Comparison of ENCODE assay signal across 1 cellular context in the genomic region with DNA sequence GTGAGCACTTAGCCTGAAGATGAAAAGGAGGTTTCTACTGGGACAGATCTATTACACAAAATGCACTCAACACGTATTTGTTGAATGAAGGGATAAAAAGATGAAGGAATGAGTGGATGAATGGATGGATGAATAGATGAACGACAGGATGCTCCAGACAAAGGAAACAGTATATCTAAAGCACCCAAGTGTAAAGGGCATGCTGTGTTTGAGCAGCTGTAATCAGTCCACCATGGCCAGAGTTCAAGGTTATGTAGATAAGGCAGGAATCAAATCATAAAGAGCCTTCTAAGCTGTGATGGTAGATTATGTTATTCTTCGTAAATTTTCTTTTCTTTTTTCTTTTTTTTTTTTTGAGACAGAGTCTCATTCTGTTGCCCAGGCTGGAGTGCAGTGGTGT.
TF ChIP-seq lines count a peak whose summit lies in the region.

No MANE protein-coding gene starts in this region.

TF ChIP-seq in HepG2, 621 proteins besides CTCF, POLR2A, EP300 and RAD21 (continued from another document and continues in another):
- TF ChIP-seq, protein P1, sequence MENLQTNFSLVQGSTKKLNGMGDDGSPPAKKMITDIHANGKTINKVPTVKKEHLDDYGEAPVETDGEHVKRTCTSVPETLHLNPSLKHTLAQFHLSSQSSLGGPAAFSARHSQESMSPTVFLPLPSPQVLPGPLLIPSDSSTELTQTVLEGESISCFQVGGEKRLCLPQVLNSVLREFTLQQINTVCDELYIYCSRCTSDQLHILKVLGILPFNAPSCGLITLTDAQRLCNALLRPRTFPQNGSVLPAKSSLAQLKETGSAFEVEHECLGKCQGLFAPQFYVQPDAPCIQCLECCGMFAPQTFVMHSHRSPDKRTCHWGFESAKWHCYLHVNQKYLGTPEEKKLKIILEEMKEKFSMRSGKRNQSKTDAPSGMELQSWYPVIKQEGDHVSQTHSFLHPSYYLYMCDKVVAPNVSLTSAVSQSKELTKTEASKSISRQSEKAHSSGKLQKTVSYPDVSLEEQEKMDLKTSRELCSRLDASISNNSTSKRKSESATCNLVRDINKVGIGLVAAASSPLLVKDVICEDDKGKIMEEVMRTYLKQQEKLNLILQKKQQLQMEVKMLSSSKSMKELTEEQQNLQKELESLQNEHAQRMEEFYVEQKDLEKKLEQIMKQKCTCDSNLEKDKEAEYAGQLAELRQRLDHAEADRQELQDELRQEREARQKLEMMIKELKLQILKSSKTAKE (CRISPR knock-in tag; IDR thresholded peaks at IDR 0.05; ENCODE audit: borderline replicate concordance), result peak; percentile 44; the same call in 1 of the 2 replicates
- TF ChIP-seq NR3C1 (CRISPR knock-in tag; IDR thresholded peaks at IDR 0.05) (no peak), TBX3 (IDR thresholded peaks at IDR 0.05; ENCODE audit: borderline replicate concordance) (peak; percentile 50; the same call in 1 of the 2 replicates), HDAC1 (CRISPR knock-in tag; IDR thresholded peaks at IDR 0.05) (peak; percentile 73; the same call in 1 of the 2 replicates), MAFF (IDR thresholded peaks at IDR 0.05; ENCODE audit: low read depth, low read length) (no peak), ZNF160 (CRISPR knock-in tag; IDR thresholded peaks at IDR 0.05) (0 out of 2 replicates have a peak, but pooled peaks have one; percentile 46), HDAC2 (CRISPR knock-in tag; IDR thresholded peaks at IDR 0.05) (peak; percentile 79; the same call in 1 of the 2 replicates), ZNF337 (CRISPR knock-in tag; IDR thresholded peaks at IDR 0.05; ENCODE audit: borderline replicate concordance, low read depth) (no peak), TBX2 (CRISPR knock-in tag; IDR thresholded peaks at IDR 0.05; ENCODE audit: borderline replicate concordance) (peak; percentile 53; the same call in 1 of the 2 replicates), CREB1 (IDR thresholded peaks at IDR 0.05) (no peak), CREB1 (CRISPR knock-in tag; IDR thresholded peaks at IDR 0.05) (peak; percentile 60), NR2F2 (IDR thresholded peaks at IDR 0.05; ENCODE audit: borderline replicate concordance, low read depth) (peak; percentile 83), SALL1 (CRISPR knock-in tag; IDR thresholded peaks at IDR 0.05) (peak; percentile 75; the same call in 1 of the 2 replicates), ZUFSP (CRISPR knock-in tag; IDR thresholded peaks at IDR 0.05; ENCODE audit: borderline replicate concordance) (no peak), KAT8 (CRISPR knock-in tag; IDR thresholded peaks at IDR 0.05) (0 out of 2 replicates have a peak, but pooled peaks have one; percentile 40), SOX6 (IDR thresholded peaks at IDR 0.05) (no peak), SOX6 (CRISPR knock-in tag; IDR thresholded peaks at IDR 0.05) (peak; percentile 93), GTF3A (CRISPR knock-in tag; conservative IDR thresholded peaks at IDR 0.05) (no peak), TEAD3 (CRISPR knock-in tag; optimal IDR thresholded peaks at IDR 0.05; ENCODE audit: borderline replicate concordance) (peak; percentile 81), ARID3A (IDR thresholded peaks at IDR 0.05; ENCODE audit: low read depth, low read length) (peak; percentile 81), FOXA3 (CRISPR knock-in tag; IDR thresholded peaks at IDR 0.05) (peak; percentile 77), ATF1 (CRISPR knock-in tag; IDR thresholded peaks at IDR 0.05) (0 out of 2 replicates have a peak, but pooled peaks have one; percentile 16), MAX (IDR thresholded peaks at IDR 0.05) (peak; percentile 58; the same call in 1 of the 2 replicates), GATA4 (IDR thresholded peaks at IDR 0.05; ENCODE audit: borderline replicate concordance, low read depth) (peak; percentile 92; the same call in 1 of the 2 replicates), ZNF468 (CRISPR knock-in tag; IDR thresholded peaks at IDR 0.05) (no peak), RCOR2 (CRISPR knock-in tag; IDR thresholded peaks at IDR 0.05) (peak; percentile 83), EHMT2 (IDR thresholded peaks at IDR 0.05; ENCODE audit: borderline replicate concordance, low read depth, low read length) (peak; percentile 56; the same call in 1 of the 2 replicates), LCORL (IDR thresholded peaks at IDR 0.05) (0 out of 2 replicates have a peak, but pooled peaks have one; percentile 52), LCORL (CRISPR knock-in tag; IDR thresholded peaks at IDR 0.05) (peak; percentile 52; the same call in 1 of the 2 replicates), ISL2 (CRISPR knock-in tag; IDR thresholded peaks at IDR 0.05) (peak; percentile 81), SAP130 (CRISPR knock-in tag; IDR thresholded peaks at IDR 0.05; ENCODE audit: low read depth) (peak; percentile 38), ZNF3 (CRISPR knock-in tag; IDR thresholded peaks at IDR 0.05) (no peak)
- TF ChIP-seq, protein P2, sequence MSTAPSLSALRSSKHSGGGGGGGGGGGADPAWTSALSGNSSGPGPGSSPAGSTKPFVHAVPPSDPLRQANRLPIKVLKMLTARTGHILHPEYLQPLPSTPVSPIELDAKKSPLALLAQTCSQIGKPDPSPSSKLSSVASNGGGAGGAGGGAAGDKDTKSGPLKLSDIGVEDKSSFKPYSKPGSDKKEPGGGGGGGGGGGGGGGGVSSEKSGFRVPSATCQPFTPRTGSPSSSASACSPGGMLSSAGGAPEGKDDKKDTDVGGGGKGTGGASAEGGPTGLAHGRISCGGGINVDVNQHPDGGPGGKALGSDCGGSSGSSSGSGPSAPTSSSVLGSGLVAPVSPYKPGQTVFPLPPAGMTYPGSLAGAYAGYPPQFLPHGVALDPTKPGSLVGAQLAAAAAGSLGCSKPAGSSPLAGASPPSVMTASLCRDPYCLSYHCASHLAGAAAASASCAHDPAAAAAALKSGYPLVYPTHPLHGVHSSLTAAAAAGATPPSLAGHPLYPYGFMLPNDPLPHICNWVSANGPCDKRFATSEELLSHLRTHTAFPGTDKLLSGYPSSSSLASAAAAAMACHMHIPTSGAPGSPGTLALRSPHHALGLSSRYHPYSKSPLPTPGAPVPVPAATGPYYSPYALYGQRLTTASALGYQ (CRISPR knock-in tag; IDR thresholded peaks at IDR 0.05), result peak; percentile 49; the same call in 1 of the 2 replicates
- TF ChIP-seq, protein P3, sequence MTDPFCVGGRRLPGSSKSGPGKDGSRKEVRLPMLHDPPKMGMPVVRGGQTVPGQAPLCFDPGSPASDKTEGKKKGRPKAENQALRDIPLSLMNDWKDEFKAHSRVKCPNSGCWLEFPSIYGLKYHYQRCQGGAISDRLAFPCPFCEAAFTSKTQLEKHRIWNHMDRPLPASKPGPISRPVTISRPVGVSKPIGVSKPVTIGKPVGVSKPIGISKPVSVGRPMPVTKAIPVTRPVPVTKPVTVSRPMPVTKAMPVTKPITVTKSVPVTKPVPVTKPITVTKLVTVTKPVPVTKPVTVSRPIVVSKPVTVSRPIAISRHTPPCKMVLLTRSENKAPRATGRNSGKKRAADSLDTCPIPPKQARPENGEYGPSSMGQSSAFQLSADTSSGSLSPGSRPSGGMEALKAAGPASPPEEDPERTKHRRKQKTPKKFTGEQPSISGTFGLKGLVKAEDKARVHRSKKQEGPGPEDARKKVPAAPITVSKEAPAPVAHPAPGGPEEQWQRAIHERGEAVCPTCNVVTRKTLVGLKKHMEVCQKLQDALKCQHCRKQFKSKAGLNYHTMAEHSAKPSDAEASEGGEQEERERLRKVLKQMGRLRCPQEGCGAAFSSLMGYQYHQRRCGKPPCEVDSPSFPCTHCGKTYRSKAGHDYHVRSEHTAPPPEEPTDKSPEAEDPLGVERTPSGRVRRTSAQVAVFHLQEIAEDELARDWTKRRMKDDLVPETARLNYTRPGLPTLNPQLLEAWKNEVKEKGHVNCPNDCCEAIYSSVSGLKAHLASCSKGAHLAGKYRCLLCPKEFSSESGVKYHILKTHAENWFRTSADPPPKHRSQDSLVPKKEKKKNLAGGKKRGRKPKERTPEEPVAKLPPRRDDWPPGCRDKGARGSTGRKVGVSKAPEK (CRISPR knock-in tag; IDR thresholded peaks at IDR 0.05; ENCODE audit: borderline replicate concordance), result peak; percentile 35; the same call in 1 of the 2 replicates
- TF ChIP-seq, protein P4, sequence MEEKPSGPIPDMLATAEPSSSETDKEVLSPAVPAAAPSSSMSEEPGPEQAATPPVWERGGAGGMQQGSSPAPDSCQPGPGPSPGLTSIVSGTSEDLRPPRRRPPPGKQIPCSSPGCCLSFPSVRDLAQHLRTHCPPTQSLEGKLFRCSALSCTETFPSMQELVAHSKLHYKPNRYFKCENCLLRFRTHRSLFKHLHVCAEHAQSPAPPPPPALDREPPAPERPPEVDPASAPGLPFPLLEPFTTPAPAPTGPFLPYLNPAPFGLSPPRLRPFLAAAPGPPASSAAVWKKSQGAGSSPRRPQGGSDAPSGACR (CRISPR knock-in tag; IDR thresholded peaks at IDR 0.05), result peak; percentile 68; the same call in 1 of the 2 replicates
- TF ChIP-seq, protein P5, sequence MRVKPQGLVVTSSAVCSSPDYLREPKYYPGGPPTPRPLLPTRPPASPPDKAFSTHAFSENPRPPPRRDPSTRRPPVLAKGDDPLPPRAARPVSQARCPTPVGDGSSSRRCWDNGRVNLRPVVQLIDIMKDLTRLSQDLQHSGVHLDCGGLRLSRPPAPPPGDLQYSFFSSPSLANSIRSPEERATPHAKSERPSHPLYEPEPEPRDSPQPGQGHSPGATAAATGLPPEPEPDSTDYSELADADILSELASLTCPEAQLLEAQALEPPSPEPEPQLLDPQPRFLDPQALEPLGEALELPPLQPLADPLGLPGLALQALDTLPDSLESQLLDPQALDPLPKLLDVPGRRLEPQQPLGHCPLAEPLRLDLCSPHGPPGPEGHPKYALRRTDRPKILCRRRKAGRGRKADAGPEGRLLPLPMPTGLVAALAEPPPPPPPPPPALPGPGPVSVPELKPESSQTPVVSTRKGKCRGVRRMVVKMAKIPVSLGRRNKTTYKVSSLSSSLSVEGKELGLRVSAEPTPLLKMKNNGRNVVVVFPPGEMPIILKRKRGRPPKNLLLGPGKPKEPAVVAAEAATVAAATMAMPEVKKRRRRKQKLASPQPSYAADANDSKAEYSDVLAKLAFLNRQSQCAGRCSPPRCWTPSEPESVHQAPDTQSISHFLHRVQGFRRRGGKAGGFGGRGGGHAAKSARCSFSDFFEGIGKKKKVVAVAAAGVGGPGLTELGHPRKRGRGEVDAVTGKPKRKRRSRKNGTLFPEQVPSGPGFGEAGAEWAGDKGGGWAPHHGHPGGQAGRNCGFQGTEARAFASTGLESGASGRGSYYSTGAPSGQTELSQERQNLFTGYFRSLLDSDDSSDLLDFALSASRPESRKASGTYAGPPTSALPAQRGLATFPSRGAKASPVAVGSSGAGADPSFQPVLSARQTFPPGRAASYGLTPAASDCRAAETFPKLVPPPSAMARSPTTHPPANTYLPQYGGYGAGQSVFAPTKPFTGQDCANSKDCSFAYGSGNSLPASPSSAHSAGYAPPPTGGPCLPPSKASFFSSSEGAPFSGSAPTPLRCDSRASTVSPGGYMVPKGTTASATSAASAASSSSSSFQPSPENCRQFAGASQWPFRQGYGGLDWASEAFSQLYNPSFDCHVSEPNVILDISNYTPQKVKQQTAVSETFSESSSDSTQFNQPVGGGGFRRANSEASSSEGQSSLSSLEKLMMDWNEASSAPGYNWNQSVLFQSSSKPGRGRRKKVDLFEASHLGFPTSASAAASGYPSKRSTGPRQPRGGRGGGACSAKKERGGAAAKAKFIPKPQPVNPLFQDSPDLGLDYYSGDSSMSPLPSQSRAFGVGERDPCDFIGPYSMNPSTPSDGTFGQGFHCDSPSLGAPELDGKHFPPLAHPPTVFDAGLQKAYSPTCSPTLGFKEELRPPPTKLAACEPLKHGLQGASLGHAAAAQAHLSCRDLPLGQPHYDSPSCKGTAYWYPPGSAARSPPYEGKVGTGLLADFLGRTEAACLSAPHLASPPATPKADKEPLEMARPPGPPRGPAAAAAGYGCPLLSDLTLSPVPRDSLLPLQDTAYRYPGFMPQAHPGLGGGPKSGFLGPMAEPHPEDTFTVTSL (CRISPR knock-in tag; IDR thresholded peaks at IDR 0.05; ENCODE audit: borderline replicate concordance), result peak; percentile 94
- TF ChIP-seq, protein P6, sequence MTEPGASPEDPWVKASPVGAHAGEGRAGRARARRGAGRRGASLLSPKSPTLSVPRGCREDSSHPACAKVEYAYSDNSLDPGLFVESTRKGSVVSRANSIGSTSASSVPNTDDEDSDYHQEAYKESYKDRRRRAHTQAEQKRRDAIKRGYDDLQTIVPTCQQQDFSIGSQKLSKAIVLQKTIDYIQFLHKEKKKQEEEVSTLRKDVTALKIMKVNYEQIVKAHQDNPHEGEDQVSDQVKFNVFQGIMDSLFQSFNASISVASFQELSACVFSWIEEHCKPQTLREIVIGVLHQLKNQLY (CRISPR knock-in tag; IDR thresholded peaks at IDR 0.05), result peak; percentile 75
- TF ChIP-seq, protein P7, sequence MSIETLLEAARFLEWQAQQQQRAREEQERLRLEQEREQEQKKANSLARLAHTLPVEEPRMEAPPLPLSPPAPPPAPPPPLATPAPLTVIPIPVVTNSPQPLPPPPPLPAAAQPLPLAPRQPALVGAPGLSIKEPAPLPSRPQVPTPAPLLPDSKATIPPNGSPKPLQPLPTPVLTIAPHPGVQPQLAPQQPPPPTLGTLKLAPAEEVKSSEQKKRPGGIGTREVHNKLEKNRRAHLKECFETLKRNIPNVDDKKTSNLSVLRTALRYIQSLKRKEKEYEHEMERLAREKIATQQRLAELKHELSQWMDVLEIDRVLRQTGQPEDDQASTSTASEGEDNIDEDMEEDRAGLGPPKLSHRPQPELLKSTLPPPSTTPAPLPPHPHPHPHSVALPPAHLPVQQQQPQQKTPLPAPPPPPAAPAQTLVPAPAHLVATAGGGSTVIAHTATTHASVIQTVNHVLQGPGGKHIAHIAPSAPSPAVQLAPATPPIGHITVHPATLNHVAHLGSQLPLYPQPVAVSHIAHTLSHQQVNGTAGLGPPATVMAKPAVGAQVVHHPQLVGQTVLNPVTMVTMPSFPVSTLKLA (IDR thresholded peaks at IDR 0.05), result 0 out of 2 replicates have a peak, but pooled peaks have one; percentile 4
